In the genomic region with DNA sequence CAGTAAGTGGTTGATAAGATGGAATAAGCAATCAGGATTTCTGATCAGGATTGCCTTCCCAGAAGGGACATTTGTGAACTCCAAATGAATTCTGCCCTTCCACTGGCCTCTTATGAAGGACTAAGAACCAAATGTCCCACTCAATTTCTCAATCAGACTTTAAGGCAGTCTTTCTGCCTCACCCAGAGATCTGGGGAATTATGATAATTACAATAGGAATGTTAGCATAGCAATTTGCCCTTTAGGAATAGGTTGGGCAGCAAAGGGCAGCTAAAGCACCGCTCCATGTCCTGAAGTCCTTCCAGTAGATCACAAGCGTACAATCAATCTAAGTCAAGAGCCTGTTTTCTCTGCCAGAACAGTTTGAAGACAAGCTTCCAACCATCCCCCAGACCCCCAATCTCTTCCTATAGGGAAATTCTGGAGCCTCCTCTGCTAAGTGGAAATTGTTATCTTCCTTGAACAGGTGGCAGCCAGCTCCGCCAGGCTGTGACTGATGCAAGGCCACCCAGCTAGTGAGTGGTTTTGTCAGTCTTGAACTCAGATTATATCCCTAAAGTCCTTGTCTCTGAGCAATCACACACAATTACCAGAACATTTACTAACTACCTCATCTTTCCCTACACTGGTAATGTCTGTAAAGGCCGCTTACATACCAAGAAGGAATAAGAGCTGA, we compare ENCODE assay signal across 21 cellular contexts. TPM values are rescaled to one million over a fixed set of nuclear protein-coding genes. Genes with fewer than 3 reads are reported as not detected.
"Had no signal": no experiment of that assay in that cellular context is flagged by ENCODE, and none has a peak within 500 bp of the region (broad histone marks: within the 10 kb centered on the region; RNA-seq: fewer than 3 reads in every experiment).

No MANE protein-coding gene starts in this region.

- FAIRE-seq: TTC549 had no signal

- DNase-seq: activated CD4-positive, alpha-beta T cell treated with anti-CD3 and anti-CD28 coated beads, Interleukin-2, amount 50 U/mL, for 48 hours; activated gamma-delta T cell treated with Interleukin-2 at 50 U/mL for 16 hours; amniotic stem cell; dermis blood vessel endothelial cell; effector memory CD4-positive, alpha-beta T cell; esophagus squamous epithelium; heart right ventricle; naive B cell had no signal

- H3K27ac ChIP-seq: cardiac muscle cell, esophagus squamous epithelium, heart right ventricle, prostate gland, right atrium auricular region, thoracic aorta, upper lobe of left lung had no signal

- H3K27ac Mint-ChIP-seq: activated naive CD8-positive, alpha-beta T cell; activated T-helper 1 cell treated with anti-CD3 and anti-CD28 coated beads, Interleukin-12 subunit alpha, Interleukin-12 subunit beta, Interleukin-2, Interleukin-4 antibody, amounts not matched to agents 30 ng/mL and 10 ng/mL and 1 ng/mL, durations not matched to agents 14 hours and 24 hours and 36 hours; memory B cell; stimulated activated effector memory CD8-positive, alpha-beta T cell treated with anti-CD3 and anti-CD28 coated beads, Interleukin-12 subunit alpha, Interleukin-12 subunit beta, amount 100 ng/mL, for 72 hours had no signal

- H3K9me3 ChIP-seq: prostate gland had no signal

- H3K9me3 Mint-ChIP-seq: activated T-helper 1 cell treated with anti-CD3 and anti-CD28 coated beads, Interleukin-12 subunit alpha, Interleukin-12 subunit beta, Interleukin-2, Interleukin-4 antibody, amounts not matched to agents 30 ng/mL and 10 ng/mL and 1 ng/mL, durations not matched to agents 14 hours and 24 hours and 36 hours; memory B cell; neural crest cell; stimulated activated effector memory CD8-positive, alpha-beta T cell treated with anti-CD3 and anti-CD28 coated beads, Interleukin-12 subunit alpha, Interleukin-12 subunit beta, amount 100 ng/mL, for 72 hours had no signal

- H3K4me1 ChIP-seq: prostate gland had no signal

- H3K36me3 Mint-ChIP-seq: memory B cell; stimulated activated effector memory CD8-positive, alpha-beta T cell treated with anti-CD3 and anti-CD28 coated beads, Interleukin-12 subunit alpha, Interleukin-12 subunit beta, amount 100 ng/mL, for 72 hours had no signal

- ATAC-seq: heart right ventricle; stimulated activated effector memory CD8-positive, alpha-beta T cell treated with anti-CD3 and anti-CD28 coated beads, Interleukin-12 subunit alpha, Interleukin-12 subunit beta, amount 100 ng/mL, for 72 hours had no signal

- H3K4me3 ChIP-seq: cardiac muscle cell, esophagus squamous epithelium, heart right ventricle, prostate gland, right atrium auricular region, thoracic aorta, upper lobe of left lung had no signal

- H3K36me3 ChIP-seq: cardiac muscle cell, heart right ventricle, prostate gland, right atrium auricular region, thoracic aorta, upper lobe of left lung had no signal

- H3K4me3 Mint-ChIP-seq: activated naive CD8-positive, alpha-beta T cell; activated T-helper 1 cell treated with anti-CD3 and anti-CD28 coated beads, Interleukin-12 subunit alpha, Interleukin-12 subunit beta, Interleukin-2, Interleukin-4 antibody, amounts not matched to agents 30 ng/mL and 10 ng/mL and 1 ng/mL, durations not matched to agents 14 hours and 24 hours and 36 hours; memory B cell; neural crest cell; stimulated activated effector memory CD8-positive, alpha-beta T cell treated with anti-CD3 and anti-CD28 coated beads, Interleukin-12 subunit alpha, Interleukin-12 subunit beta, amount 100 ng/mL, for 72 hours had no signal

RNA-seq across cellular contexts. Expression of a gene that starts 18.6 kb away (rescaled TPM):
- total RNA-seq: activated T-helper 1 cell treated with anti-CD3 and anti-CD28 coated beads, Interleukin-12 subunit alpha, Interleukin-12 subunit beta, Interleukin-2, Interleukin-4 antibody, amounts not matched to agents 30 ng/mL and 10 ng/mL and 1 ng/mL, durations not matched to agents 14 hours and 24 hours and 36 hours; dermis blood vessel endothelial cell; heart right ventricle; liver; mononuclear cell; right atrium auricular region had no signal
- polyA plus RNA-seq: cardiac muscle cell, heart right ventricle, liver had no signal
